ENCODE assay signal across 18 cellular contexts in the genomic region with DNA sequence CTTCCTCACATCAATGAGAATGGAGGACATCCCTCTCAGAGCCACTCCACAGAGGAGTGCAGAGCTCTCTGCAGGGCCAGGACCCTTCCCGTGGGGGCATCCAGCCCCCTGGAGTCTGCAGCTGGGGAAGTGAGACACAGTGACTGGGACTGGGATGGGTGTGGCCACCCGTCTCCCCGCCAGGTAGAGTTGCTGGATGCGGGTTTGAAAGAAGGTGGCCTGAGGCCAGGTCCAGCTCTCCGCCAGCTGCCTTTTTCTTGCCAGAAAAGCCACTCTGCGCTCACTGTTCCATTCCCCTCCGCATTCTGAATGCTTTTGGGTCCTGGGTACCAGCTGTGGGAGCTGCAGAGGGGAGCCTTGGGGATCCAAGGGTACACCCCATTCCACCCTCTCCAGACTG.
"Had no signal": no experiment of that assay in that cellular context is flagged by ENCODE, and none has a peak within 500 bp of the region (broad histone marks: within the 10 kb centered on the region; RNA-seq: fewer than 3 reads in every experiment).

No MANE protein-coding gene starts in this region.

- H3K9me3 ChIP-seq: esophagus squamous epithelium, heart left ventricle, spleen, testis had no signal

- H3K4me3 ChIP-seq: esophagus squamous epithelium, heart left ventricle, spleen, testis had no signal

- H3K4me1 Mint-ChIP-seq: stimulated activated naive CD8-positive, alpha-beta T cell treated with anti-CD3 and anti-CD28 coated beads, Interleukin-15, amount 100 ng/mL, for 72 hours had no signal

- H3K4me1 ChIP-seq: esophagus squamous epithelium, testis had no signal

- ATAC-seq: effector memory CD8-positive, alpha-beta T cell; heart left ventricle; sciatic nerve; stimulated activated memory B cell treated with anti-CD40 and anti-IgM and Interleukin-4, amounts not matched to agents 10 μg/mL and 1 μg/mL and 100 μg/mL, for 72 hours; stimulated activated naive CD8-positive, alpha-beta T cell treated with anti-CD3 and anti-CD28 coated beads, Interleukin-15, amount 100 ng/mL, for 72 hours had no signal

- H3K27me3 ChIP-seq: testis had no signal

- H3K27ac ChIP-seq: esophagus squamous epithelium, heart left ventricle, spleen, testis had no signal

- H3K4me3 Mint-ChIP-seq: dendritic cell treated with granulocyte-macrophage colony-stimulating factor and Interleukin-4, amounts not matched to agents 40 ng/mL and 50 ng/mL, for 4 days; effector memory CD8-positive, alpha-beta T cell; naive B cell; nephron; stimulated activated memory B cell treated with anti-CD40 and anti-IgM and Interleukin-4, amounts not matched to agents 10 μg/mL and 1 μg/mL and 100 μg/mL, for 72 hours; stimulated activated naive CD8-positive, alpha-beta T cell treated with anti-CD3 and anti-CD28 coated beads, Interleukin-15, amount 100 ng/mL, for 72 hours had no signal

- H3K27ac Mint-ChIP-seq: dendritic cell treated with granulocyte-macrophage colony-stimulating factor and Interleukin-4, amounts not matched to agents 40 ng/mL and 50 ng/mL, for 4 days; effector memory CD8-positive, alpha-beta T cell; naive B cell; nephron; stimulated activated memory B cell treated with anti-CD40 and anti-IgM and Interleukin-4, amounts not matched to agents 10 μg/mL and 1 μg/mL and 100 μg/mL, for 72 hours; stimulated activated naive CD8-positive, alpha-beta T cell treated with anti-CD3 and anti-CD28 coated beads, Interleukin-15, amount 100 ng/mL, for 72 hours had no signal

- H3K9me3 Mint-ChIP-seq: dendritic cell treated with granulocyte-macrophage colony-stimulating factor and Interleukin-4, amounts not matched to agents 40 ng/mL and 50 ng/mL, for 4 days; effector memory CD8-positive, alpha-beta T cell; naive B cell; nephron; stimulated activated memory B cell treated with anti-CD40 and anti-IgM and Interleukin-4, amounts not matched to agents 10 μg/mL and 1 μg/mL and 100 μg/mL, for 72 hours; stimulated activated naive CD8-positive, alpha-beta T cell treated with anti-CD3 and anti-CD28 coated beads, Interleukin-15, amount 100 ng/mL, for 72 hours had no signal

- DNase-seq: effector memory CD8-positive, alpha-beta T cell; esophagus squamous epithelium; foreskin fibroblast; hippocampal formation; kidney glomerular epithelial cell; mesendoderm; naive B cell; spleen; stimulated activated CD4-positive, alpha-beta T cell treated with anti-CD3 and anti-CD28 coated beads, Interleukin-15, amount 100 ng/mL, for 24 hours; stimulated activated CD4-positive, alpha-beta T cell treated with anti-CD3 and anti-CD28 coated beads, Interleukin-1b, Interleukin-23, amount 100 ng/mL, for 48 hours; stimulated activated CD4-positive, alpha-beta T cell treated with anti-CD3 and anti-CD28 coated beads, Interleukin-4, amount 100 ng/mL, for 24 hours; stimulated activated naive CD8-positive, alpha-beta T cell treated with anti-CD3 and anti-CD28 coated beads, Interleukin-15, amount 100 ng/mL, for 72 hours; testis had no signal
